ENCODE assay signal across 1 cellular context in genomic region chr16:48999508-48999907, GRCh38.
TF ChIP-seq lines count a peak whose summit lies in the region.

No MANE protein-coding gene starts in this region.

TF ChIP-seq in H1, 55 proteins besides CTCF, POLR2A, EP300 and RAD21 (continued from another document):
- TF ChIP-seq USF2 (IDR thresholded peaks at IDR 0.05; ENCODE audit: low read length), result no peak
- TF ChIP-seq BACH1 (IDR thresholded peaks at IDR 0.05; ENCODE audit: low read length), result no peak
